ENCODE assay signal across 16 cellular contexts in genomic region chr17:76048711-76049110, GRCh38. TPM values are rescaled to one million over a fixed set of nuclear protein-coding genes. Genes with fewer than 3 reads are reported as not detected.
DNase-seq lines count a peak whose midpoint lies in the region; ATAC-seq and TF ChIP-seq lines count a peak whose summit lies in the region.
"Had no signal": no experiment of that assay in that cellular context is flagged by ENCODE, and none has a peak within 500 bp of the region (broad histone marks: within the 10 kb centered on the region; RNA-seq: fewer than 3 reads in every experiment).

No MANE protein-coding gene starts in this region.

- H3K27ac Mint-ChIP-seq in natural killer cell (peak overlapping the region; percentile 33 to 56), Caco-2 (ENCODE audit: unreplicated experiment) (no peak overlapping the region)
- no peak overlapping the region for H3K27ac Mint-ChIP-seq in natural killer cell treated with Interleukin-12 subunit alpha and Interleukin-12 subunit beta and Interleukin-15 and Interleukin-18, amount 100 ng/mL, for 72 hours

- no peak for ATAC-seq in natural killer cell
- ATAC-seq in natural killer cell treated with Interleukin-12 subunit alpha and Interleukin-12 subunit beta and Interleukin-15 and Interleukin-18, amount 100 ng/mL, for 72 hours: no peak
- ATAC-seq: HCT116 had no signal

- H3K27ac ChIP-seq in SK-N-SH (ENCODE audit: low read depth in 2 of 2, low read length in 1 of 2): peak overlapping the region in 1 of 2 experiments; percentile 42; a peak in 2 of 4 replicates
- H3K27ac ChIP-seq: hepatocyte had no signal

- no peaks in the 10 kb centered on the region for H3K27me3 Mint-ChIP-seq in natural killer cell (ENCODE audit: low read depth in 2 of 2)
- no peaks in the 10 kb centered on the region for H3K27me3 Mint-ChIP-seq in natural killer cell treated with Interleukin-12 subunit alpha and Interleukin-12 subunit beta and Interleukin-15 and Interleukin-18, amount 100 ng/mL, for 72 hours
- H3K27me3 Mint-ChIP-seq in Caco-2 (ENCODE audit: insufficient read depth, unreplicated experiment): no peaks in the 10 kb centered on the region

- peaks cover 0 to 15% of the 10 kb centered on the region in 2 donors for H3K4me1 Mint-ChIP-seq in natural killer cell
- peaks cover 5 to 15% of the 10 kb centered on the region in 2 donors for H3K4me1 Mint-ChIP-seq in natural killer cell treated with Interleukin-12 subunit alpha and Interleukin-12 subunit beta and Interleukin-15 and Interleukin-18, amount 100 ng/mL, for 72 hours (ENCODE audit: low read depth in 2 of 2)
- peaks cover 4% of the 10 kb centered on the region for H3K4me1 Mint-ChIP-seq in Caco-2 (ENCODE audit: low read depth, unreplicated experiment)

- no peak for TF ChIP-seq EP300 in SK-N-SH (IDR thresholded peaks at IDR 0.05; ENCODE audit: borderline replicate concordance in 1 of 2, low read depth in 1 of 2, low read length in 1 of 2)

- H3K36me3 ChIP-seq in SK-N-SH (replicated peaks in 1 of 2; ENCODE audit: control insufficient read depth in 1 of 2, insufficient read depth in 2 of 2, low read length in 1 of 2) (peaks cover 74 to 85% of the 10 kb centered on the region in 2 experiments), Caco-2 (ENCODE audit: control insufficient read depth, insufficient read depth, low read length) (peaks cover 3% of the 10 kb centered on the region)

- no peaks in the 10 kb centered on the region for H3K9me3 Mint-ChIP-seq in natural killer cell
- no peaks in the 10 kb centered on the region for H3K9me3 Mint-ChIP-seq in natural killer cell treated with Interleukin-12 subunit alpha and Interleukin-12 subunit beta and Interleukin-15 and Interleukin-18, amount 100 ng/mL, for 72 hours
- no peaks in the 10 kb centered on the region for H3K9me3 Mint-ChIP-seq in Caco-2 (ENCODE audit: unreplicated experiment)
- H3K9me3 Mint-ChIP-seq: activated T-helper 2 cell treated with anti-CD3 and anti-CD28 coated beads, Interferon-gamma antibody, Interleukin-2, Interleukin-4, amounts not matched to agents 10 μg/mL and 5 μg/mL and 100 μg/mL, durations not matched to agents 14 hours and 24 hours and 36 hours had no signal

- H3K4me3 ChIP-seq in SK-N-SH (ENCODE audit: low read depth in 2 of 2, low read length in 1 of 2): no peak overlapping the region
- no peak overlapping the region for H3K4me3 ChIP-seq in fibroblast of villous mesenchyme (ENCODE audit: low read depth, low read length)
- H3K4me3 ChIP-seq in Caco-2 (ENCODE audit: low read depth, low read length): no peak overlapping the region
- H3K4me3 ChIP-seq: hepatocyte had no signal

- H3F3A ChIP-seq in SK-N-SH (replicated peaks; ENCODE audit: insufficient read depth): peaks cover 13% of the 10 kb centered on the region

- CTCF ChIA-PET in SK-N-SH (lab: Yijun Ruan, JAX) (interaction anchor here (0.9 to 1.6 kb wide), 2 partner anchors 34 to 43 kb away, joined by 4 to 7 read pairs; no protein-coding TSS in a partner anchor), Caco-2 (lab: Charles Lee) (interaction anchor here (0.7 kb wide), 1 partner anchor 171 kb away, joined by 3 read pairs; no protein-coding TSS in a partner anchor)

- BruUV-seq in Caco-2 (replicated peaks; lab: Mats Ljungman, UMichigan): no TSS peak

- 62% methylated on average over 9 of the region's 9 CpGs for WGBS in SK-N-SH (ENCODE audit: low lambda C conversion rate)

- H3K4me3 Mint-ChIP-seq in natural killer cell: no peak overlapping the region
- no peak overlapping the region for H3K4me3 Mint-ChIP-seq in natural killer cell treated with Interleukin-12 subunit alpha and Interleukin-12 subunit beta and Interleukin-15 and Interleukin-18, amount 100 ng/mL, for 72 hours
- H3K4me3 Mint-ChIP-seq in Caco-2 (ENCODE audit: unreplicated experiment): no peak overlapping the region

- no peak overlapping the region for H3K9ac ChIP-seq in SK-N-SH

- peaks cover 17% of the 10 kb centered on the region; the same call in 1 of the 2 replicates for H3K79me2 ChIP-seq in SK-N-SH (ENCODE audit: insufficient read depth)

- intact Hi-C loops in natural killer cell (cut with micrococcal nuclease): no loop called here
- intact Hi-C loops in Caco-2 (cut with micrococcal nuclease; ENCODE audit: unreplicated experiment): no loop called here

- POLR2A ChIA-PET in SK-N-SH (lab: Yijun Ruan, JAX): no interaction called here
- POLR2A ChIA-PET in Caco-2 (lab: Charles Lee): no interaction called here

- TF ChIP-seq CTCF in natural killer cell (IDR thresholded peaks at IDR 0.05): no peak
- no peak for TF ChIP-seq CTCF in SK-N-SH (IDR thresholded peaks at IDR 0.05)
- TF ChIP-seq CTCF in fibroblast of villous mesenchyme (IDR thresholded peaks at IDR 0.05; ENCODE audit: insufficient read depth, low read depth, low read length): no peak
- TF ChIP-seq CTCF in Caco-2 (IDR thresholded peaks at IDR 0.05; ENCODE audit: insufficient read depth in 1 of 2, low read depth in 1 of 2, low read length in 1 of 2, severe bottlenecking in 1 of 2, unreplicated experiment in 1 of 2): no peak

- no peaks in the 10 kb centered on the region for H4K20me1 ChIP-seq in SK-N-SH (ENCODE audit: insufficient read depth)

- H3K36me3 Mint-ChIP-seq in natural killer cell (peaks cover 35% of the 10 kb centered on the region), Caco-2 (ENCODE audit: insufficient read depth, unreplicated experiment) (peaks cover 93% of the 10 kb centered on the region)
- peaks cover 37% of the 10 kb centered on the region for H3K36me3 Mint-ChIP-seq in natural killer cell treated with Interleukin-12 subunit alpha and Interleukin-12 subunit beta and Interleukin-15 and Interleukin-18, amount 100 ng/mL, for 72 hours

- H2AFZ ChIP-seq in SK-N-SH (ENCODE audit: low read depth): no peak overlapping the region
- H2AFZ ChIP-seq: hepatocyte had no signal

- H3K4me1 ChIP-seq in SK-N-SH (ENCODE audit: control insufficient read depth in 1 of 2, insufficient read depth in 2 of 2, low read depth in 1 of 2, low read length in 1 of 2): no peaks in the 10 kb centered on the region
- H3K4me1 ChIP-seq in Caco-2: peaks cover 4% of the 10 kb centered on the region

- H3K9me3 ChIP-seq in SK-N-SH: no peaks in the 10 kb centered on the region
- H3K9me3 ChIP-seq in Caco-2: no peaks in the 10 kb centered on the region

- no peak for TF ChIP-seq RAD21 in SK-N-SH (IDR thresholded peaks at IDR 0.05; ENCODE audit: low read length)

- no peak for DNase-seq in natural killer cell
- no peak for DNase-seq in natural killer cell treated with Interleukin-12 subunit alpha and Interleukin-12 subunit beta and Interleukin-15 and Interleukin-18, amount 100 ng/mL, for 72 hours (ENCODE audit: low spot score)
- DNase-seq in SK-N-SH: no peak
- DNase-seq in fibroblast of villous mesenchyme (ENCODE audit: low read depth): peak; percentile 14
- no peak for DNase-seq in NCI-H82 (lab: John Stamatoyannopoulos, UW)
- no peak for DNase-seq in NCI-H2081 (lab: John Stamatoyannopoulos, UW)
- DNase-seq in NCI-H1092 (lab: John Stamatoyannopoulos, UW): no peak
- no peak for DNase-seq in Caco-2
- DNase-seq: activated CD4-positive, CD25-positive, alpha-beta regulatory T cell treated with anti-CD3 and anti-CD28 coated beads, Interleukin-2, amount 50 U/mL, for 72 hours; NCI-H1930 had no signal

- H3K9me2 ChIP-seq in SK-N-SH: no peaks in the 10 kb centered on the region

- H3K27me3 ChIP-seq in SK-N-SH (ENCODE audit: insufficient read depth): no peaks in the 10 kb centered on the region
- H3K27me3 ChIP-seq in Caco-2 (replicated peaks; ENCODE audit: control insufficient read depth, insufficient read depth, low read length): no peaks in the 10 kb centered on the region
- H3K27me3 ChIP-seq: hepatocyte had no signal

- no peak overlapping the region for H3K4me2 ChIP-seq in SK-N-SH
- H3K4me2 ChIP-seq: hepatocyte had no signal

RNA-seq across cellular contexts. Expression of gene EVPL, which starts 21.6 kb away (rescaled TPM):
- total RNA-seq in natural killer cell (1 to 10 TPM in 1 of 3 donors, under 1 TPM in 1, not detected in 1; 0.94 to 1.2 TPM), fibroblast of villous mesenchyme (under 0.01 and 0.43 TPM in 2 replicates), Caco-2 (2022) (0.16 and 0.46 TPM in 2 replicates)
- total RNA-seq in natural killer cell treated with Interleukin-12 subunit alpha and Interleukin-12 subunit beta and Interleukin-15 and Interleukin-18, amount 100 ng/mL, for 72 hours: under 1 TPM; 0.05 to 0.64 TPM
- polyA plus RNA-seq in SK-N-SH (2012; rRNA removed): 0.15 and 0.23 TPM in 2 replicates
- polyA plus RNA-seq in SK-N-SH (2012; cell fraction: cytosol; rRNA removed): 0.09 and 0.16 TPM in 2 replicates
- 0.26 and 0.42 TPM in 2 replicates for polyA plus RNA-seq in SK-N-SH (2012; cell fraction: nucleus; rRNA removed)
- total RNA-seq: activated T-helper 2 cell treated with anti-CD3 and anti-CD28 coated beads, Interferon-gamma antibody, Interleukin-2, Interleukin-4, amounts not matched to agents 10 μg/mL and 5 μg/mL and 100 μg/mL, durations not matched to agents 14 hours and 24 hours and 36 hours had no signal

RNA-seq across cellular contexts. Expression of gene SRP68, which starts 23.6 kb away (rescaled TPM):
- total RNA-seq in natural killer cell (10 to 100 TPM; 57.8 to 74.4 (median 70.7) TPM), fibroblast of villous mesenchyme (28.3 and 42.3 TPM in 2 replicates), Caco-2 (2022) (105 and 113 TPM in 2 replicates)
- 10 to 100 TPM; 96.2 to 98.4 TPM for total RNA-seq in natural killer cell treated with Interleukin-12 subunit alpha and Interleukin-12 subunit beta and Interleukin-15 and Interleukin-18, amount 100 ng/mL, for 72 hours
- 76.8 and 81.4 TPM in 2 replicates for polyA plus RNA-seq in SK-N-SH (2012; rRNA removed)
- 74.4 and 76.2 TPM in 2 replicates for polyA plus RNA-seq in SK-N-SH (2012; cell fraction: cytosol; rRNA removed)
- polyA plus RNA-seq in SK-N-SH (2012; cell fraction: nucleus; rRNA removed): 53.5 and 64.0 TPM in 2 replicates

RNA-seq across cellular contexts. Expression of gene GALR2, which starts 25.9 kb away (rescaled TPM):
- total RNA-seq in natural killer cell (under 1 TPM in 2 of 3 donors, not detected in 1; 0.27 to 0.53 TPM), fibroblast of villous mesenchyme (under 0.01 TPM in 1 of 2 replicates, not detected in the other), Caco-2 (2022) (0.50 and 0.79 TPM in 2 replicates)
- under 1 TPM; 0.21 to 0.75 TPM for total RNA-seq in natural killer cell treated with Interleukin-12 subunit alpha and Interleukin-12 subunit beta and Interleukin-15 and Interleukin-18, amount 100 ng/mL, for 72 hours
- polyA plus RNA-seq in SK-N-SH (2012; rRNA removed): 0.05 and 0.08 TPM in 2 replicates
- 0.03 TPM in 2 replicates for polyA plus RNA-seq in SK-N-SH (2012; cell fraction: cytosol; rRNA removed)
- polyA plus RNA-seq in SK-N-SH (2012; cell fraction: nucleus; rRNA removed): 0.08 and 0.15 TPM in 2 replicates
- total RNA-seq: hepatocyte had no signal

RNA-seq across cellular contexts. Expression of gene ZACN, which starts 30.3 kb away (rescaled TPM):
- total RNA-seq in natural killer cell: under 1 TPM; 0.28 to 0.80 (median 0.50) TPM
- 1 to 10 TPM in 1 of 2 donors, under 1 TPM in 1; 0.52 to 1.4 TPM for total RNA-seq in natural killer cell treated with Interleukin-12 subunit alpha and Interleukin-12 subunit beta and Interleukin-15 and Interleukin-18, amount 100 ng/mL, for 72 hours
- 0.03 TPM in 1 of 2 replicates, not detected in the other for polyA plus RNA-seq in SK-N-SH (2012; rRNA removed)
- 0.01 TPM in 1 of 2 replicates, not detected in the other for polyA plus RNA-seq in SK-N-SH (2012; cell fraction: cytosol; rRNA removed)
- polyA plus RNA-seq in SK-N-SH (2012; cell fraction: nucleus; rRNA removed): 0.12 and 0.26 TPM in 2 replicates
- not detected in 2 replicates for total RNA-seq in fibroblast of villous mesenchyme
- total RNA-seq in Caco-2 (2022): 0.34 TPM in 1 of 2 replicates, not detected in the other
- total RNA-seq: epithelial cell of proximal tubule, hepatocyte, liver, omental fat pad had no signal

RNA-seq across cellular contexts. Expression of gene CDK3, which starts 48.1 kb away (rescaled TPM):
- 10 to 100 TPM in 2 of 3 donors, 1 to 10 TPM in 1; 5.5 to 13.6 (median 13.5) TPM for total RNA-seq in natural killer cell
- total RNA-seq in natural killer cell treated with Interleukin-12 subunit alpha and Interleukin-12 subunit beta and Interleukin-15 and Interleukin-18, amount 100 ng/mL, for 72 hours: 10 to 100 TPM in 1 of 2 donors, 1 to 10 TPM in 1; 9.8 to 16.2 TPM
- 14.6 and 22.1 TPM in 2 replicates for polyA plus RNA-seq in SK-N-SH (2012; rRNA removed)
- polyA plus RNA-seq in SK-N-SH (2012; cell fraction: cytosol; rRNA removed): 2.8 and 4.4 TPM in 2 replicates
- polyA plus RNA-seq in SK-N-SH (2012; cell fraction: nucleus; rRNA removed): 71.9 and 153 TPM in 2 replicates
- 0.64 and 2.2 TPM in 2 replicates for total RNA-seq in fibroblast of villous mesenchyme
- total RNA-seq in Caco-2 (2022): 5.2 and 6.8 TPM in 2 replicates

Comparison
In these comparisons a context has a peak if more than half of its experiments do, and no peak if none do; other contexts are left out.
1. H3K27ac Mint-ChIP-seq: peak in natural killer cell (2 of 2); none in natural killer cell treated with Interleukin-12 subunit alpha and Interleukin-12 subunit beta and Interleukin-15 and Interleukin-18, amount 100 ng/mL, for 72 hours (0 of 2) and Caco-2 (single experiment).